Comparison of ENCODE assay signal across 29 cellular contexts in genomic region chr6:82273295-82273694, GRCh38.
"Had no signal": no experiment of that assay in that cellular context is flagged by ENCODE, and none has a peak within 500 bp of the region (broad histone marks: within the 10 kb centered on the region; RNA-seq: fewer than 3 reads in every experiment).

No MANE protein-coding gene starts in this region.

- H3K27ac Mint-ChIP-seq: mesothelial cell of epicardium; naive B cell; natural killer cell treated with Interleukin-12 subunit alpha and Interleukin-12 subunit beta and Interleukin-15 and Interleukin-18, amount 100 ng/mL, for 72 hours; stimulated activated memory B cell treated with anti-CD40 and anti-IgM and Interleukin-4, amounts not matched to agents 10 μg/mL and 1 μg/mL and 100 μg/mL, for 72 hours had no signal

- H3K27me3 Mint-ChIP-seq: effector memory CD8-positive, alpha-beta T cell; natural killer cell treated with Interleukin-12 subunit alpha and Interleukin-12 subunit beta and Interleukin-15 and Interleukin-18, amount 100 ng/mL, for 72 hours; stimulated activated memory B cell treated with anti-CD40 and anti-IgM and Interleukin-4, amounts not matched to agents 10 μg/mL and 1 μg/mL and 100 μg/mL, for 72 hours had no signal

- H3K4me3 Mint-ChIP-seq: effector memory CD8-positive, alpha-beta T cell; mesothelial cell of epicardium; naive B cell; natural killer cell treated with Interleukin-12 subunit alpha and Interleukin-12 subunit beta and Interleukin-15 and Interleukin-18, amount 100 ng/mL, for 72 hours; neural crest cell; stimulated activated memory B cell treated with anti-CD40 and anti-IgM and Interleukin-4, amounts not matched to agents 10 μg/mL and 1 μg/mL and 100 μg/mL, for 72 hours had no signal

- H3K36me3 Mint-ChIP-seq: mesothelial cell of epicardium; naive B cell; natural killer cell treated with Interleukin-12 subunit alpha and Interleukin-12 subunit beta and Interleukin-15 and Interleukin-18, amount 100 ng/mL, for 72 hours; stimulated activated memory B cell treated with anti-CD40 and anti-IgM and Interleukin-4, amounts not matched to agents 10 μg/mL and 1 μg/mL and 100 μg/mL, for 72 hours had no signal

- H3K36me3 ChIP-seq: gastrocnemius medialis, neutrophil, prostate gland, right atrium auricular region, tibial artery, upper lobe of left lung had no signal

- H3K4me1 ChIP-seq: gastrocnemius medialis, prostate gland, right atrium auricular region, testis, tibial artery, upper lobe of left lung had no signal

- H3K27me3 ChIP-seq: gastrocnemius medialis, right atrium auricular region, testis, tibial artery, upper lobe of left lung had no signal

- H3K9me3 ChIP-seq: gastrocnemius medialis, mucosa of descending colon, neutrophil, prostate gland, right atrium auricular region, testis, tibial artery, upper lobe of left lung had no signal

- H3K4me1 Mint-ChIP-seq: mesothelial cell of epicardium; naive B cell; stimulated activated memory B cell treated with anti-CD40 and anti-IgM and Interleukin-4, amounts not matched to agents 10 μg/mL and 1 μg/mL and 100 μg/mL, for 72 hours had no signal

- H3K4me2 ChIP-seq: smooth muscle cell had no signal

- FAIRE-seq: endometrium, kidney, urothelium cell line had no signal

- H3K9me3 Mint-ChIP-seq: effector memory CD8-positive, alpha-beta T cell; mesothelial cell of epicardium; natural killer cell treated with Interleukin-12 subunit alpha and Interleukin-12 subunit beta and Interleukin-15 and Interleukin-18, amount 100 ng/mL, for 72 hours; neural crest cell; stimulated activated memory B cell treated with anti-CD40 and anti-IgM and Interleukin-4, amounts not matched to agents 10 μg/mL and 1 μg/mL and 100 μg/mL, for 72 hours had no signal

- H3K4me3 ChIP-seq: gastrocnemius medialis, lung, mucosa of descending colon, prostate gland, right atrium auricular region, smooth muscle cell, testis, tibial artery, upper lobe of left lung had no signal

- DNase-seq: cortex of kidney; effector memory CD8-positive, alpha-beta T cell; gastrocnemius medialis; head of caudate nucleus; kidney; mesenchymal stem cell; mucosa of descending colon; naive B cell; stimulated activated CD4-positive, alpha-beta T cell treated with anti-CD3 and anti-CD28 coated beads, Interleukin-12 subunit alpha, Interleukin-12 subunit beta, amount 100 ng/mL, for 4 hours; stimulated activated CD4-positive, alpha-beta T cell treated with anti-CD3 and anti-CD28 coated beads, Interleukin-1b, Interleukin-23, amount 100 ng/mL, for 48 hours; stimulated activated CD4-positive, alpha-beta T cell treated with anti-CD3 and anti-CD28 coated beads, Interleukin-4, amount 100 ng/mL, for 1 hour; stimulated activated naive CD8-positive, alpha-beta T cell treated with anti-CD3 and anti-CD28 coated beads, Interleukin-15, Interleukin-2, amounts not matched to agents 100 U/mL and 50 U/mL, for 24 hours; substantia nigra; testis; tibial artery; upper lobe of left lung had no signal

- ATAC-seq: effector memory CD8-positive, alpha-beta T cell; gastrocnemius medialis; left lobe of liver; mucosa of descending colon; natural killer cell treated with Interleukin-12 subunit alpha and Interleukin-12 subunit beta and Interleukin-15 and Interleukin-18, amount 100 ng/mL, for 72 hours; sciatic nerve; stimulated activated memory B cell treated with anti-CD40 and anti-IgM and Interleukin-4, amounts not matched to agents 10 μg/mL and 1 μg/mL and 100 μg/mL, for 72 hours; stimulated activated naive CD8-positive, alpha-beta T cell treated with anti-CD3 and anti-CD28 coated beads, Interleukin-15, Interleukin-2, amounts not matched to agents 100 U/mL and 50 U/mL, for 24 hours had no signal

- H3K27ac ChIP-seq: gastrocnemius medialis, neutrophil, prostate gland, right atrium auricular region, testis, tibial artery, upper lobe of left lung had no signal
